ENCODE assay signal across 18 cellular contexts in genomic region chr16:8831450-8832382, GRCh38. TPM values are rescaled to one million over a fixed set of nuclear protein-coding genes. Genes with fewer than 3 reads are reported as not detected.
A peak's percentile ranks its signal among the peaks of the same experiment; 100 is the strongest.
DNase-seq lines count a peak whose midpoint lies in the region; FAIRE-seq and TF ChIP-seq lines count a peak whose summit lies in the region.
"Had no signal": no experiment of that assay in that cellular context is flagged by ENCODE, and none has a peak within 500 bp of the region (broad histone marks: within the 10 kb centered on the region; RNA-seq: fewer than 3 reads in every experiment).

No MANE protein-coding gene starts in this region.

- FAIRE-seq in GM12891 (lab: Jason Lieb, UNC), result no peak

- H3K27ac ChIP-seq in iPS DF 6.9 (ENCODE audit: low read length) (peak overlapping the region; percentile 84), neutrophil (peak overlapping the region; percentile 71)
- H3K27ac ChIP-seq: esophagus muscularis mucosa, suprapubic skin had no signal

- TF ChIP-seq CTCF in neutrophil (IDR thresholded peaks at IDR 0.05), result no peak

- no CpG with 5 or more reads among the region's 19 CpGs for WGBS in iPS DF 6.9 (ENCODE audit: insufficient coverage, insufficient read length)

- no peaks in the 10 kb centered on the region for H3K27me3 ChIP-seq in iPS DF 6.9 (ENCODE audit: control insufficient read depth, insufficient read depth, low read length)
- H3K27me3 ChIP-seq in neutrophil, result no peaks in the 10 kb centered on the region
- H3K27me3 ChIP-seq: esophagus muscularis mucosa, suprapubic skin had no signal

- H3K9me3 ChIP-seq in iPS DF 6.9 (ENCODE audit: control insufficient read depth, insufficient read depth, low read length) (no peaks in the 10 kb centered on the region), neutrophil (no peaks in the 10 kb centered on the region)
- H3K9me3 ChIP-seq: esophagus muscularis mucosa, suprapubic skin had no signal

- H3K4me3 ChIP-seq in iPS DF 6.9 (ENCODE audit: low read length) (no peak overlapping the region), neutrophil (ENCODE audit: low read depth in 1 of 2, low read length in 1 of 2) (no peak overlapping the region)
- H3K4me3 ChIP-seq: esophagus muscularis mucosa, suprapubic skin had no signal

- H3K4me1 ChIP-seq in iPS DF 6.9 (ENCODE audit: control insufficient read depth, insufficient read depth, low read length) (peaks cover 7% of the 10 kb centered on the region), neutrophil (ENCODE audit: control insufficient read depth in 1 of 2, insufficient read depth in 1 of 2, low read depth in 1 of 2, low read length in 1 of 2) (peaks cover 17 to 30% of the 10 kb centered on the region in 2 experiments)
- H3K4me1 ChIP-seq: esophagus muscularis mucosa had no signal

- DNase-seq in GM12891 (ENCODE audit: insufficient read length, low spot score) (no peak), NCI-H526 treated with DMSO at 0.1 percent for 48 hours (lab: John Stamatoyannopoulos, UW) (peak; percentile 46), iPS DF 6.9 (ENCODE audit: low read depth, low spot score) (peak; percentile 81), EL (no peak), pons (ENCODE audit: low spot score) (no peak), GF-D8 (lab: John Stamatoyannopoulos, UW) (no peak), NCI-H1694 treated with DMSO at 0.1 percent for 48 hours (lab: John Stamatoyannopoulos, UW) (no peak)
- DNase-seq: activated CD8-positive, alpha-beta T cell treated with anti-CD3 and anti-CD28 coated beads for 36 hours; activated naive CD8-positive, alpha-beta T cell treated with anti-CD3 and anti-CD28 coated beads, Interleukin-2, amount 10 ng/mL, durations not matched to agents 7 days and 5 days; activated T-cell treated with anti-CD3 and anti-CD28 coated beads, Interleukin-2, amount 50 U/mL, for 48 hours; left cardiac atrium; NCI-H1694; NCI-H446 treated with DMSO at 0.1 percent for 48 hours; SHP77 treated with DMSO at 0.1 percent for 48 hours; stimulated activated CD4-positive, alpha-beta T cell treated with anti-CD3 and anti-CD28 coated beads, Interleukin-1b, Interleukin-23, amount 100 ng/mL, for 48 hours had no signal

- TF ChIP-seq POLR2A in GM12891 (IDR thresholded peaks at IDR 0.05; ENCODE audit: low read depth, low read length), result 0 out of 2 replicates have a peak, but pooled peaks have one; percentile 39

- H3K36me3 ChIP-seq in iPS DF 6.9 (ENCODE audit: control insufficient read depth, insufficient read depth, low read length) (no peaks in the 10 kb centered on the region), neutrophil (peaks cover 8% of the 10 kb centered on the region)

TF ChIP-seq in GM12891, 5 proteins besides CTCF, POLR2A, EP300 and RAD21:
- TF ChIP-seq TAF1 (IDR thresholded peaks at IDR 0.05; ENCODE audit: low read depth, low read length), result no peak
- peak; percentile 41; the same call in 1 of the 2 replicates for TF ChIP-seq POU2F2 (IDR thresholded peaks at IDR 0.05; ENCODE audit: low read depth, low read length)

RNA-seq across cellular contexts. Expression of gene PMM2, which starts 34.1 kb away (rescaled TPM):
- polyA plus RNA-seq in GM12891 (2012; ENCODE audit: low read depth, missing spikeins), result 28.5 TPM

RNA-seq across cellular contexts. Expression of gene TMEM186, which starts 34.3 kb away (rescaled TPM):
- 11.7 TPM for polyA plus RNA-seq in GM12891 (2012; ENCODE audit: low read depth, missing spikeins)

RNA-seq across cellular contexts. Expression of gene CARHSP1, which starts 37.1 kb away (rescaled TPM):
- polyA plus RNA-seq in GM12891 (2012; ENCODE audit: low read depth, missing spikeins), result 68.1 TPM

RNA-seq across cellular contexts. Expression of gene LITAFD, which starts 50.4 kb away (rescaled TPM):
- polyA plus RNA-seq in GM12891 (2012; ENCODE audit: low read depth, missing spikeins), result 0.09 TPM

Comparison
In these comparisons a context has a peak if more than half of its experiments do, and no peak if none do; other contexts are left out.
1. DNase-seq: peak in NCI-H526 treated with DMSO at 0.1 percent for 48 hours (single experiment) and iPS DF 6.9 (single experiment); none in GM12891 (single experiment), EL (single experiment), pons (single experiment), GF-D8 (single experiment) and NCI-H1694 treated with DMSO at 0.1 percent for 48 hours (single experiment).